ENCODE assay signal across 10 cellular contexts in the genomic region with DNA sequence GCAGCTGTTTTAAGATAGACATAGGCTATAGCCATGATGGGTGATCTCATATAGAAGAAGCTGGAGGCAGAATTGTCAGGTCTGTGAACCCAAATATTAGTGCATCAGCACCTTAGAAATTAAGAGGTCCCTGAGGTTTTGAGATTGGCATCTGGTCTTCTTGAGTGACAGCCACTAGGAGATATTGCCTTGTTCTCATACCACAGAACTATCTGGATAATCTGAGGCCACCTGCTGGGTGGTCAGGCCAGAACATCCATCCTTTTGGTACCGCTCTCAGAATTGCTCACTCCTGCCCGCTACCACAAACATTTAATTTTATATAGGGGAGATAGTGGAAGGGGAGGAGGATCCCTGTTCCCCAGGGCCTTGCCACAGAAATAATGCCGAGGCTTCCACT.
DNase-seq lines count a peak whose midpoint lies in the region; ATAC-seq, FAIRE-seq and TF ChIP-seq lines count a peak whose summit lies in the region.
"Had no signal": no experiment of that assay in that cellular context is flagged by ENCODE, and none has a peak within 500 bp of the region (broad histone marks: within the 10 kb centered on the region; RNA-seq: fewer than 3 reads in every experiment).

No MANE protein-coding gene starts in this region.

- H3K9me3 Mint-ChIP-seq in naive thymus-derived CD8-positive, alpha-beta T cell = peaks cover 0 to 2% (median 0%) of the 10 kb centered on the region in 9 donors

- H3K36me3 Mint-ChIP-seq in naive thymus-derived CD8-positive, alpha-beta T cell = no peaks in the 10 kb centered on the region

- H3K9me3 ChIP-seq in endothelial cell of umbilical vein (replicated peaks; ENCODE audit: control insufficient read depth, insufficient read depth, low read length) = no peaks in the 10 kb centered on the region
- no peaks in the 10 kb centered on the region for H3K9me3 ChIP-seq in gastrocnemius medialis
- H3K9me3 ChIP-seq: SJSA1 had no signal

- in situ Hi-C loops in gastrocnemius medialis (cut with MboI; ENCODE audit: low sequenced_read_pairs in 4 of 4) = loop anchor here in 3 of 4 donors (10.0 to 25.0 kb wide), 3 partner anchors 212 to 409 kb away; no protein-coding TSS in a partner anchor

- H3K27ac Mint-ChIP-seq in naive thymus-derived CD8-positive, alpha-beta T cell = peak overlapping the region in 4 of 10 donors; percentile 4 to 74 (median 42)

- TF ChIP-seq POLR2A in endothelial cell of umbilical vein (IDR thresholded peaks at IDR 0.05; ENCODE audit: low read depth, low read length) = no peak
- TF ChIP-seq POLR2A in gastrocnemius medialis (IDR thresholded peaks at IDR 0.05) = no peak

- no peaks in the 10 kb centered on the region for H3K9me1 ChIP-seq in endothelial cell of umbilical vein (replicated peaks; ENCODE audit: control insufficient read depth, extremely low read depth, insufficient read depth, low read length)

- H3K27me3 ChIP-seq in endothelial cell of umbilical vein (ENCODE audit: control insufficient read depth in 2 of 2, insufficient read depth in 2 of 2, low read length in 2 of 2) = peaks cover 0 to 2% of the 10 kb centered on the region in 2 experiments
- H3K27me3 ChIP-seq in gastrocnemius medialis = no peaks in the 10 kb centered on the region
- H3K27me3 ChIP-seq: SJSA1 had no signal

- BruUV-seq in endothelial cell of umbilical vein (replicated peaks; lab: Mats Ljungman, UMichigan) = no TSS peak

- peaks cover 19 to 37% (median 34%) of the 10 kb centered on the region in 4 donors for H3K4me1 Mint-ChIP-seq in naive thymus-derived CD8-positive, alpha-beta T cell

- peak; percentile 23 for DNase-seq in DMS 273 (lab: John Stamatoyannopoulos, UW; ENCODE audit: unreplicated experiment)
- no peak for DNase-seq in DMS 273 treated with DMSO at 0.1 percent for 48 hours (lab: John Stamatoyannopoulos, UW)
- peak; percentile 3 for DNase-seq in LoVo (ENCODE audit: low spot score)
- DNase-seq in endothelial cell of umbilical vein (ENCODE audit: low read depth, low spot score) = peak; percentile 45
- DNase-seq in gastrocnemius medialis = no peak
- no peak for DNase-seq in SK-N-DZ (ENCODE audit: low spot score)
- no peak for DNase-seq in naive thymus-derived CD8-positive, alpha-beta T cell
- no peak for DNase-seq in activated T-cell treated with anti-CD3 and anti-CD28 coated beads, Interleukin-2, amount 50 U/mL, for 48 hours

- no peaks in the 10 kb centered on the region for H3K4me1 ChIP-seq in endothelial cell of umbilical vein (ENCODE audit: control insufficient read depth, extremely low read depth, insufficient read depth, low read length)
- H3K4me1 ChIP-seq in gastrocnemius medialis = no peaks in the 10 kb centered on the region

- no peak overlapping the region for H2AFZ ChIP-seq in endothelial cell of umbilical vein (ENCODE audit: low read depth, low read length)

- no peaks in the 10 kb centered on the region for H3K27me3 Mint-ChIP-seq in naive thymus-derived CD8-positive, alpha-beta T cell

- FAIRE-seq in endothelial cell of umbilical vein (lab: Jason Lieb, UNC) = peak; percentile 63
- FAIRE-seq: A204.1 had no signal

- H3K36me3 ChIP-seq in endothelial cell of umbilical vein (ENCODE audit: control insufficient read depth in 2 of 2, extremely low read depth in 1 of 2, insufficient read depth in 2 of 2, low read length in 2 of 2) (no peaks in the 10 kb centered on the region), gastrocnemius medialis (no peaks in the 10 kb centered on the region)
- H3K36me3 ChIP-seq: SJSA1 had no signal

- TF ChIP-seq CTCF in endothelial cell of umbilical vein (IDR thresholded peaks at IDR 0.05; ENCODE audit: extremely low read depth in 1 of 2, insufficient read depth in 1 of 2, low read depth in 1 of 2, low read length in 2 of 2) (peak; percentile 21 to 38), gastrocnemius medialis (IDR thresholded peaks at IDR 0.05 in 4 of 5, conservative IDR thresholded peaks at IDR 0.05 in 1 of 5) (peak in 3 of 5 experiments; percentile 22 to 31 (median 25))

- CTCF ChIA-PET in endothelial cell of umbilical vein (lab: Charles Lee) = interaction anchor here (0.6 to 3.2 kb wide), 30 partner anchors 31 to 528 kb away, joined by 3 to 358 read pairs (median 13); partner anchors contain the start of gene NFKBIZ

- dilution Hi-C loops in endothelial cell of umbilical vein (cut with MboI; ENCODE audit: extremely low pct_ligation_motif_present, low sequenced_read_pairs) = no loop called here

- no peaks in the 10 kb centered on the region for H3K79me2 ChIP-seq in endothelial cell of umbilical vein (ENCODE audit: control insufficient read depth, insufficient read depth, low read length)

- H3K4me2 ChIP-seq in endothelial cell of umbilical vein (ENCODE audit: insufficient read depth, low read length) = no peak overlapping the region

- ATAC-seq in gastrocnemius medialis = no peak
- ATAC-seq in naive thymus-derived CD8-positive, alpha-beta T cell = no peak

- H3K27ac ChIP-seq in endothelial cell of umbilical vein (ENCODE audit: insufficient read depth, low read depth, low read length) (no peak overlapping the region), gastrocnemius medialis (no peak overlapping the region)
- H3K27ac ChIP-seq: SJSA1 had no signal

- peak overlapping the region in 1 of 10 donors; percentile 12 for H3K4me3 Mint-ChIP-seq in naive thymus-derived CD8-positive, alpha-beta T cell

- H3K4me3 ChIP-seq in endothelial cell of umbilical vein (replicated peaks in 1 of 3; ENCODE audit: insufficient read depth in 1 of 3, low read depth in 1 of 3, low read length in 3 of 3) (no peak overlapping the region), gastrocnemius medialis (no peak overlapping the region)
- H3K4me3 ChIP-seq: SJSA1 had no signal

- POLR2A ChIA-PET in endothelial cell of umbilical vein (lab: Charles Lee) = interaction anchor here (2.0 kb wide), 1 partner anchor 374 kb away, joined by 21 read pairs; the partner anchor contains the start of gene NFKBIZ
- POLR2A ChIA-PET in naive thymus-derived CD8-positive, alpha-beta T cell (lab: Charles Lee) = interaction anchor here (0.7 to 2.6 kb wide), 3 partner anchors 358 to 410 kb away, joined by 4 to 15 read pairs (median 9); partner anchors contain the start of gene NFKBIZ

- intact Hi-C loops in endothelial cell of umbilical vein (cut with micrococcal nuclease) = loop anchor here (1.0 to 2.0 kb wide), 2 partner anchors 61 to 283 kb away; no protein-coding TSS in a partner anchor
- intact Hi-C loops in gastrocnemius medialis (cut with DNase I; ENCODE audit: low total_unique reads) = no loop called here

- no peak overlapping the region for H3K9ac ChIP-seq in endothelial cell of umbilical vein (replicated peaks; ENCODE audit: extremely low read depth, insufficient read depth, low read length)

- H4K20me1 ChIP-seq in endothelial cell of umbilical vein (replicated peaks; ENCODE audit: control insufficient read depth, extremely low read depth, insufficient read depth, low read length) = no peaks in the 10 kb centered on the region

TF ChIP-seq in endothelial cell of umbilical vein, 7 proteins besides CTCF, POLR2A, EP300 and RAD21:
- TF ChIP-seq MYC (IDR thresholded peaks at IDR 0.05; ENCODE audit: low read depth, low read length) = no peak
- no peak for TF ChIP-seq JUN (IDR thresholded peaks at IDR 0.05; ENCODE audit: borderline replicate concordance, insufficient read depth, insufficient read length, low read depth)
- TF ChIP-seq FOS (IDR thresholded peaks at IDR 0.05; ENCODE audit: borderline replicate concordance, insufficient read depth, low read length) = no peak
- TF ChIP-seq GATA2 (IDR thresholded peaks at IDR 0.05; ENCODE audit: insufficient read depth, insufficient read length, low read depth, low read length) = peak; percentile 22
- no peak for TF ChIP-seq MAX (IDR thresholded peaks at IDR 0.05; ENCODE audit: insufficient read depth, insufficient read length)

Comparison
In these comparisons a context has a peak if more than half of its experiments do, and no peak if none do; other contexts are left out.
1. DNase-seq: peak in DMS 273 (single experiment), LoVo (single experiment) and endothelial cell of umbilical vein (single experiment); none in DMS 273 treated with DMSO at 0.1 percent for 48 hours (single experiment), gastrocnemius medialis (0 of 2), SK-N-DZ (single experiment), naive thymus-derived CD8-positive, alpha-beta T cell (0 of 10) and activated T-cell treated with anti-CD3 and anti-CD28 coated beads, Interleukin-2, amount 50 U/mL, for 48 hours (0 of 2).